In genomic region chr19:3079578-3079977, GRCh38 we compare ENCODE assay signal across 23 cellular contexts. TPM values are rescaled to one million over a fixed set of nuclear protein-coding genes. Genes with fewer than 3 reads are reported as not detected.
DNase-seq lines count a peak whose midpoint lies in the region; ATAC-seq, FAIRE-seq and TF ChIP-seq lines count a peak whose summit lies in the region.
"Had no signal": no experiment of that assay in that cellular context is flagged by ENCODE, and none has a peak within 500 bp of the region (broad histone marks: within the 10 kb centered on the region; RNA-seq: fewer than 3 reads in every experiment).

No MANE protein-coding gene starts in this region.

- no peak for TF ChIP-seq EP300 in H1 (IDR thresholded peaks at IDR 0.05; ENCODE audit: borderline replicate concordance in 1 of 2, low read depth in 2 of 2, low read length in 2 of 2)

- no peak overlapping the region for H2BK12ac ChIP-seq in H1 (ENCODE audit: low read depth, low read length)

- H4K8ac ChIP-seq in IMR-90 (ENCODE audit: low read depth in 2 of 2, low read length in 2 of 2) (no peak overlapping the region), H1 (ENCODE audit: extremely low read depth, insufficient read depth, low read length) (no peak overlapping the region)

- H2AFZ ChIP-seq in IMR-90 (replicated peaks; ENCODE audit: low read length, poor library complexity), result no peak overlapping the region
- H2AFZ ChIP-seq in H1 (ENCODE audit: low read length), result no peak overlapping the region

- H2BK15ac ChIP-seq in IMR-90 (ENCODE audit: low read depth, low read length), result no peak overlapping the region; the same call in 2 of the 3 replicates
- H2BK15ac ChIP-seq in H1 (ENCODE audit: low read length), result no peak overlapping the region

- no peak overlapping the region for H2BK5ac ChIP-seq in IMR-90 (ENCODE audit: low read depth, low read length, poor library complexity, severe bottlenecking)
- H2BK5ac ChIP-seq in H1 (ENCODE audit: low read depth, low read length), result no peak overlapping the region

- no peaks in the 10 kb centered on the region for H3K36me3 ChIP-seq in IMR-90 (ENCODE audit: control insufficient read depth, insufficient read depth, low read length)
- no peaks in the 10 kb centered on the region for H3K36me3 ChIP-seq in H1 (ENCODE audit: control insufficient read depth in 2 of 4, insufficient read depth in 4 of 4, low read length in 3 of 4)
- no peaks in the 10 kb centered on the region for H3K36me3 ChIP-seq in uterus
- H3K36me3 ChIP-seq: HAP-1, Peyer's patch had no signal

- H3K56ac ChIP-seq in IMR-90 (ENCODE audit: extremely low read depth, insufficient read depth, low read length), result no peak overlapping the region
- no peak overlapping the region for H3K56ac ChIP-seq in H1 (replicated peaks; ENCODE audit: insufficient read length, low read depth, low read length)

- H2BK20ac ChIP-seq in IMR-90 (ENCODE audit: low read depth, low read length), result peak overlapping the region; percentile 26; the same call in 1 of the 2 replicates
- H2BK20ac ChIP-seq in H1 (ENCODE audit: low read length), result no peak overlapping the region

- H3K18ac ChIP-seq in IMR-90 (ENCODE audit: low read depth, low read length) (no peak overlapping the region), H1 (ENCODE audit: extremely low read depth, low read length) (no peak overlapping the region)

- DNase-seq in IMR-90 (no peak), H1 (ENCODE audit: low read depth in 1 of 2, low spot score in 2 of 2) (no peak), osteocyte (ENCODE audit: extremely low spot score, unreplicated experiment) (no peak), uterus (no peak)
- DNase-seq in activated CD4-positive, CD25-positive, alpha-beta regulatory T cell (lab: John Stamatoyannopoulos, UW), result no peak
- DNase-seq: Karpas-422, NCI-H1694 treated with DMSO at 0.1 percent for 48 hours, NCI-H2081 treated with DMSO at 0.1 percent for 48 hours, NCI-H2171 treated with DMSO at 0.1 percent for 48 hours, NCI-H526 had no signal

- no peaks in the 10 kb centered on the region for H3K9me3 ChIP-seq in IMR-90 (ENCODE audit: control insufficient read depth, insufficient read depth, low read length)
- no peaks in the 10 kb centered on the region for H3K9me3 ChIP-seq in H1 (ENCODE audit: insufficient read depth in 2 of 2, low read depth in 1 of 2, low read length in 1 of 2)
- H3K9me3 ChIP-seq in uterus, result no peaks in the 10 kb centered on the region
- H3K9me3 ChIP-seq: A549, HAP-1, Peyer's patch had no signal

- H3K4ac ChIP-seq in IMR-90 (ENCODE audit: low read depth, low read length) (peak overlapping the region; percentile 16; the same call in 1 of the 2 replicates), H1 (replicated peaks; ENCODE audit: insufficient read length, low read depth, low read length) (no peak overlapping the region)

- H3K23ac ChIP-seq in IMR-90 (ENCODE audit: low read depth, low read length) (no peak overlapping the region), H1 (ENCODE audit: insufficient read length) (no peak overlapping the region)

- FAIRE-seq in H1 (lab: Jason Lieb, UNC), result no peak
- FAIRE-seq: A549, G401.6, GM12892, HTR-8/SVneo had no signal

- H3K9ac ChIP-seq in IMR-90 (ENCODE audit: low read depth, low read length) (no peak overlapping the region), H1 (replicated peaks in 1 of 4; ENCODE audit: extremely low read depth in 1 of 4, low read depth in 3 of 4, low read length in 3 of 4) (no peak overlapping the region)
- H3K9ac ChIP-seq: GM23248 had no signal

- no peak overlapping the region for H3K4me3 Mint-ChIP-seq in osteocyte (ENCODE audit: unreplicated experiment)
- H3K4me3 Mint-ChIP-seq: B cell, CD14-positive monocyte, IgD-negative memory B cell had no signal

- H3K27me3 Mint-ChIP-seq in osteocyte (ENCODE audit: unreplicated experiment), result no peaks in the 10 kb centered on the region
- H3K27me3 Mint-ChIP-seq: B cell had no signal

- H3K14ac ChIP-seq in IMR-90 (replicated peaks; ENCODE audit: low read depth, low read length), result no peak overlapping the region
- no peak overlapping the region for H3K14ac ChIP-seq in H1 (ENCODE audit: insufficient read length)

- H3K9me3 Mint-ChIP-seq in osteocyte (ENCODE audit: unreplicated experiment), result no peaks in the 10 kb centered on the region
- H3K9me3 Mint-ChIP-seq: IgD-negative memory B cell had no signal

- H3K4me1 Mint-ChIP-seq in osteocyte (ENCODE audit: unreplicated experiment), result peaks cover 30% of the 10 kb centered on the region
- H3K4me1 Mint-ChIP-seq: IgD-negative memory B cell had no signal

- H3K79me1 ChIP-seq in IMR-90 (ENCODE audit: low read depth in 1 of 2, low read length in 2 of 2) (no peaks in the 10 kb centered on the region), H1 (ENCODE audit: low read depth, low read length) (no peaks in the 10 kb centered on the region)

- no peak for TF ChIP-seq CTCF in IMR-90 (conservative IDR thresholded peaks at IDR 0.05; ENCODE audit: low read depth, low read length)
- no peak for TF ChIP-seq CTCF in H1 (IDR thresholded peaks at IDR 0.05; ENCODE audit: control extremely low read depth in 1 of 3, insufficient read depth in 1 of 3, low read depth in 1 of 3, low read length in 3 of 3)
- no peak for TF ChIP-seq CTCF in osteocyte (IDR thresholded peaks at IDR 0.05)
- TF ChIP-seq CTCF in uterus (IDR thresholded peaks at IDR 0.05), result no peak

- H3K4me1 ChIP-seq in IMR-90 (ENCODE audit: control insufficient read depth, insufficient read depth, low read length), result peaks cover 2% of the 10 kb centered on the region; the same call in 1 of the 2 replicates
- peaks cover 0 to 4% (median 0%) of the 10 kb centered on the region in 4 experiments; a peak in 1 of 7 replicates for H3K4me1 ChIP-seq in H1 (replicated peaks in 1 of 4; ENCODE audit: control insufficient read depth in 3 of 4, insufficient read depth in 4 of 4, low read length in 3 of 4)
- H3K4me1 ChIP-seq in uterus, result no peaks in the 10 kb centered on the region
- H3K4me1 ChIP-seq: A549, HAP-1 had no signal

- H3K4me3 ChIP-seq in IMR-90 (ENCODE audit: insufficient read depth, low read depth, low read length) (no peak overlapping the region), H1 (ENCODE audit: extremely low read depth in 1 of 4, insufficient read depth in 2 of 4, low read depth in 3 of 4, low read length in 4 of 4) (no peak overlapping the region), uterus (no peak overlapping the region)
- H3K4me3 ChIP-seq: A549, GM23248, HAP-1, Peyer's patch had no signal

- ATAC-seq in IMR-90 (ENCODE audit: low read depth), result no peak
- ATAC-seq in HG03095 (IDR thresholded peaks at IDR 0.05; ENCODE audit: unreplicated experiment), result no peak
- ATAC-seq: A549 had no signal

- intact Hi-C loops in IMR-90 (cut with micrococcal nuclease) (no loop called here), uterus (cut with DNase I; ENCODE audit: low total_unique reads) (no loop called here)

- H3K27ac ChIP-seq in IMR-90 (ENCODE audit: insufficient read depth, low read length) (no peak overlapping the region), H1 (ENCODE audit: low read depth, low read length) (no peak overlapping the region), uterus (no peak overlapping the region)
- H3K27ac ChIP-seq: A549, GM23248 had no signal

- no peaks in the 10 kb centered on the region for H3K9me1 ChIP-seq in IMR-90 (ENCODE audit: insufficient read depth, low read length)

- no peaks in the 10 kb centered on the region for H3K27me3 ChIP-seq in IMR-90 (ENCODE audit: control insufficient read depth, insufficient read depth, low read length)
- H3K27me3 ChIP-seq in H1 (replicated peaks in 1 of 4; ENCODE audit: control insufficient read depth in 3 of 4, extremely low read depth in 1 of 4, insufficient read depth in 3 of 4, low read length in 3 of 4), result peaks cover 0 to 4% (median 1%) of the 10 kb centered on the region in 4 experiments; a peak in 1 of 7 replicates
- H3K27me3 ChIP-seq in uterus, result no peaks in the 10 kb centered on the region
- H3K27me3 ChIP-seq: Peyer's patch had no signal

- H4K91ac ChIP-seq in IMR-90 (ENCODE audit: insufficient read depth, low read depth, low read length) (no peak overlapping the region; the same call in 1 of the 2 replicates), H1 (replicated peaks; ENCODE audit: insufficient read length, low read length) (no peak overlapping the region)

- no peaks in the 10 kb centered on the region for H3K79me2 ChIP-seq in H1 (ENCODE audit: control insufficient read depth in 1 of 2, insufficient read depth in 2 of 2, low read length in 2 of 2)

- in situ Hi-C loops in IMR-90 (cut with MboI; ENCODE audit: low sequenced_read_pairs), result no loop called here

- 73% methylated on average over 4 of the region's 4 CpGs; no CpG with 5 or more reads in 1 of the 2 experiments for WGBS in IMR-90 (ENCODE audit: extremely low coverage in 2 of 2, insufficient read length in 1 of 2), 2 experiments
- WGBS in H1 (ENCODE audit: extremely low coverage in 1 of 2, insufficient coverage in 1 of 2, insufficient read length in 1 of 2, insufficient replicate concordance in 2 of 2, low coverage in 1 of 2, low lambda C conversion rate in 2 of 2, missing lambda C conversion rate in 1 of 2), 2 experiments, result 78% methylated on average over 2 of the region's 4 CpGs; no CpG with 5 or more reads in 1 of the 2 experiments

- no peaks in the 10 kb centered on the region for H3K23me2 ChIP-seq in H1 (ENCODE audit: low read depth, low read length)

- CTCF ChIA-PET in IMR-90 (lab: Yijun Ruan, JAX) (no interaction called here), H1 (lab: Charles Lee; ENCODE audit: partially characterized antibody) (interaction anchor here (1.2 to 18.9 kb wide), 4 partner anchors 9 to 52 kb away, joined by 3 to 339 read pairs (median 8); partner anchors contain the start of gene GNA11)

- peak overlapping the region; percentile 65 for H2AK9ac ChIP-seq in IMR-90 (replicated peaks; ENCODE audit: low read depth, low read length, poor library complexity)

- no TSS peak for BruUV-seq in IMR-90 (replicated peaks; lab: Mats Ljungman, UMichigan)

- TF ChIP-seq RAD21 in IMR-90 (IDR thresholded peaks at IDR 0.05; ENCODE audit: low read length), result no peak
- no peak for TF ChIP-seq RAD21 in H1 (IDR thresholded peaks at IDR 0.05 in 1 of 2, conservative IDR thresholded peaks at IDR 0.05 in 1 of 2; ENCODE audit: low read depth in 2 of 2, low read length in 2 of 2)

- POLR2A ChIA-PET in IMR-90 (lab: Charles Lee; ENCODE audit: unreplicated experiment) (no interaction called here), H1 (lab: Charles Lee; ENCODE audit: partially characterized antibody) (interaction anchor here (1.3 kb wide), 1 partner anchor 18 kb away, joined by 6 read pairs; no protein-coding TSS in a partner anchor)

- peak overlapping the region; percentile 75 for H2AK5ac ChIP-seq in IMR-90 (ENCODE audit: low read depth, low read length)
- peak overlapping the region; percentile 24; the same call in 1 of the 2 replicates for H2AK5ac ChIP-seq in H1 (ENCODE audit: low read depth, low read length)

- H3K4me2 ChIP-seq in IMR-90 (ENCODE audit: low read depth, low read length) (no peak overlapping the region), H1 (ENCODE audit: insufficient read depth in 1 of 2, low read depth in 2 of 2, low read length in 2 of 2) (no peak overlapping the region)
- H3K4me2 ChIP-seq: A549 had no signal

- H3K36me3 Mint-ChIP-seq in osteocyte (ENCODE audit: unreplicated experiment), result no peaks in the 10 kb centered on the region
- H3K36me3 Mint-ChIP-seq: CD14-positive monocyte, IgD-negative memory B cell had no signal

- H4K5ac ChIP-seq in IMR-90 (ENCODE audit: low read depth, low read length) (no peak overlapping the region), H1 (ENCODE audit: insufficient read length, low read depth, low read length) (no peak overlapping the region)

- dilution Hi-C loops in IMR-90 (cut with HindIII; ENCODE audit: low sequenced_read_pairs, unreplicated experiment), result no loop called here

- TF ChIP-seq POLR2A in IMR-90 (IDR thresholded peaks at IDR 0.05; ENCODE audit: low read depth, low read length) (no peak), H1 (IDR thresholded peaks at IDR 0.05; ENCODE audit: control extremely low read depth in 1 of 2, low read depth in 2 of 2, low read length in 2 of 2) (no peak), uterus (IDR thresholded peaks at IDR 0.05) (no peak)

- H2BK120ac ChIP-seq in IMR-90 (ENCODE audit: low read depth, low read length), result no peak overlapping the region
- no peak overlapping the region for H2BK120ac ChIP-seq in H1 (replicated peaks; ENCODE audit: low read depth, low read length)

- H4K20me1 ChIP-seq in IMR-90 (ENCODE audit: insufficient read depth, low read length) (no peaks in the 10 kb centered on the region), H1 (replicated peaks in 1 of 2; ENCODE audit: control insufficient read depth in 1 of 2, insufficient read depth in 2 of 2, low read length in 2 of 2) (no peaks in the 10 kb centered on the region)

- H3K27ac Mint-ChIP-seq in osteocyte (ENCODE audit: unreplicated experiment), result peak overlapping the region; percentile 23
- H3K27ac Mint-ChIP-seq: B cell, CD14-positive monocyte, IgD-negative memory B cell had no signal

RNA-seq across cellular contexts. Expression of gene GNA11, which starts 14.6 kb away (rescaled TPM):
- total RNA-seq in IMR-90 (2012; rRNA removed) (25.5 and 34.4 TPM in 2 replicates), osteocyte (65.5 and 69.9 TPM in 2 replicates), uterus (10 to 100 TPM in 3 of 4 donors, 1 to 10 TPM in 1; 8.5 to 71.8 (median 27.7) TPM)
- polyA plus RNA-seq in IMR-90 (2012; rRNA removed) (33.3 and 44.5 TPM in 2 replicates), H1 (2011; rRNA removed) (6.2 and 13.6 TPM in 2 replicates)
- polyA plus RNA-seq in IMR-90 (2012; cell fraction: cytosol; rRNA removed), result 29.2 and 50.1 TPM in 2 replicates
- 24.5 and 49.2 TPM in 2 replicates for polyA plus RNA-seq in IMR-90 (2012; cell fraction: nucleus; rRNA removed; ENCODE audit: low replicate concordance)
- 19.9 and 21.1 TPM in 2 replicates for total RNA-seq in H1 (2021; fragmentation: NEBNext Ultra II Directional; extraction: Animal tissue kit (Norgen Biotek cat#: 25700))
- 10.8 TPM for polyA plus RNA-seq in H1 (2011; cell fraction: cytosol; rRNA removed)
- polyA plus RNA-seq in H1 (2011; cell fraction: nucleus; rRNA removed), result 19.0 TPM
- 13.5 to 20.6 TPM (median 17.0 TPM) in 4 replicates for polyA plus RNA-seq in H1 (2012, experiment 1 of 2)
- polyA plus RNA-seq in H1 (2012, experiment 2 of 2), result 13.5 TPM
- 18.3 TPM for polyA plus RNA-seq in H1 (2013, experiment 1 of 2)
- polyA plus RNA-seq in H1 (2013, experiment 2 of 2), result 17.5 TPM
- 4.9 and 7.8 TPM in 2 replicates for polyA minus RNA-seq in H1 (2011; rRNA and poly(A)+ RNA removed)
- 10.4 TPM for polyA minus RNA-seq in H1 (2011; cell fraction: cytosol; rRNA and poly(A)+ RNA removed)
- polyA minus RNA-seq in H1 (2011; cell fraction: nucleus; rRNA and poly(A)+ RNA removed), result 6.6 TPM

RNA-seq across cellular contexts. Expression of gene TLE5, which starts 17.3 kb away (rescaled TPM):
- 119 and 121 TPM in 2 replicates for total RNA-seq in IMR-90 (2012; rRNA removed)
- 407 and 444 TPM in 2 replicates for polyA plus RNA-seq in IMR-90 (2012; rRNA removed)
- polyA plus RNA-seq in IMR-90 (2012; cell fraction: cytosol; rRNA removed), result 218 and 593 TPM in 2 replicates
- polyA plus RNA-seq in IMR-90 (2012; cell fraction: nucleus; rRNA removed; ENCODE audit: low replicate concordance), result 457 and 800 TPM in 2 replicates
- 187 and 197 TPM in 2 replicates for total RNA-seq in H1 (2021; fragmentation: NEBNext Ultra II Directional; extraction: Animal tissue kit (Norgen Biotek cat#: 25700))
- polyA plus RNA-seq in H1 (2011; rRNA removed), result 285 and 392 TPM in 2 replicates
- 228 TPM for polyA plus RNA-seq in H1 (2011; cell fraction: cytosol; rRNA removed)
- polyA plus RNA-seq in H1 (2011; cell fraction: nucleus; rRNA removed), result 492 TPM
- 186 to 340 TPM (median 248 TPM) in 4 replicates for polyA plus RNA-seq in H1 (2012, experiment 1 of 2)
- 326 TPM for polyA plus RNA-seq in H1 (2012, experiment 2 of 2)
- polyA plus RNA-seq in H1 (2013, experiment 1 of 2), result 164 TPM
- polyA plus RNA-seq in H1 (2013, experiment 2 of 2), result 162 TPM
- 155 and 179 TPM in 2 replicates for polyA minus RNA-seq in H1 (2011; rRNA and poly(A)+ RNA removed)
- polyA minus RNA-seq in H1 (2011; cell fraction: cytosol; rRNA and poly(A)+ RNA removed), result 203 TPM
- polyA minus RNA-seq in H1 (2011; cell fraction: nucleus; rRNA and poly(A)+ RNA removed), result 91.6 TPM
- 359 and 366 TPM in 2 replicates for total RNA-seq in osteocyte
- 100 to 1,000 TPM in 3 of 4 donors, 10 to 100 TPM in 1; 86.1 to 644 (median 429) TPM for total RNA-seq in uterus

RNA-seq across cellular contexts. Expression of gene TLE2, which starts 50.5 kb away (rescaled TPM):
- total RNA-seq in IMR-90 (2012; rRNA removed) (under 0.01 and 0.28 TPM in 2 replicates), osteocyte (13.2 and 14.9 TPM in 2 replicates), uterus (100 to 1,000 TPM in 1 of 4 donors, 10 to 100 TPM in 3; 24.9 to 102 (median 62.3) TPM)
- polyA plus RNA-seq in IMR-90 (2012; rRNA removed) (0.41 and 0.72 TPM in 2 replicates), H1 (2011; rRNA removed) (8.0 and 12.7 TPM in 2 replicates)
- 0.42 and 0.45 TPM in 2 replicates for polyA plus RNA-seq in IMR-90 (2012; cell fraction: cytosol; rRNA removed)
- polyA plus RNA-seq in IMR-90 (2012; cell fraction: nucleus; rRNA removed; ENCODE audit: low replicate concordance), result 3.8 and 3.9 TPM in 2 replicates
- 11.5 and 12.5 TPM in 2 replicates for total RNA-seq in H1 (2021; fragmentation: NEBNext Ultra II Directional; extraction: Animal tissue kit (Norgen Biotek cat#: 25700))
- 8.4 TPM for polyA plus RNA-seq in H1 (2011; cell fraction: cytosol; rRNA removed)
- polyA plus RNA-seq in H1 (2011; cell fraction: nucleus; rRNA removed), result 24.8 TPM
- 7.6 to 12.3 TPM (median 10.7 TPM) in 4 replicates for polyA plus RNA-seq in H1 (2012, experiment 1 of 2)
- 8.3 TPM for polyA plus RNA-seq in H1 (2012, experiment 2 of 2)
- polyA plus RNA-seq in H1 (2013, experiment 1 of 2), result 19.4 TPM
- 19.1 TPM for polyA plus RNA-seq in H1 (2013, experiment 2 of 2)
- polyA minus RNA-seq in H1 (2011; rRNA and poly(A)+ RNA removed), result 2.6 and 3.4 TPM in 2 replicates
- 6.7 TPM for polyA minus RNA-seq in H1 (2011; cell fraction: cytosol; rRNA and poly(A)+ RNA removed)
- polyA minus RNA-seq in H1 (2011; cell fraction: nucleus; rRNA and poly(A)+ RNA removed), result 6.8 TPM
- polyA plus RNA-seq: CD14-positive monocyte had no signal

RNA-seq across cellular contexts. Expression of gene GNA15, which starts 56.3 kb away (rescaled TPM):
- 0.18 and 0.28 TPM in 2 replicates for total RNA-seq in IMR-90 (2012; rRNA removed)
- 0.04 TPM in 1 of 2 replicates, not detected in the other for polyA plus RNA-seq in IMR-90 (2012; rRNA removed)
- polyA plus RNA-seq in IMR-90 (2012; cell fraction: cytosol; rRNA removed), result 0.04 TPM in 1 of 2 replicates, not detected in the other
- 0.33 and 0.40 TPM in 2 replicates for polyA plus RNA-seq in IMR-90 (2012; cell fraction: nucleus; rRNA removed; ENCODE audit: low replicate concordance)
- 0.25 and 0.26 TPM in 2 replicates for total RNA-seq in H1 (2021; fragmentation: NEBNext Ultra II Directional; extraction: Animal tissue kit (Norgen Biotek cat#: 25700))
- polyA plus RNA-seq in H1 (2011; rRNA removed), result 0.36 and 0.45 TPM in 2 replicates
- polyA plus RNA-seq in H1 (2011; cell fraction: cytosol; rRNA removed), result 0.61 TPM
- 0.16 TPM for polyA plus RNA-seq in H1 (2011; cell fraction: nucleus; rRNA removed)
- 0.13 to 0.46 TPM (median 0.29 TPM) in 3 of 4 replicates, not detected in the other for polyA plus RNA-seq in H1 (2012, experiment 1 of 2)
- 0.14 TPM for polyA plus RNA-seq in H1 (2012, experiment 2 of 2)
- 0.36 TPM for polyA plus RNA-seq in H1 (2013, experiment 1 of 2)
- 0.40 TPM for polyA plus RNA-seq in H1 (2013, experiment 2 of 2)
- polyA minus RNA-seq in H1 (2011; rRNA and poly(A)+ RNA removed), result 0.07 and 0.13 TPM in 2 replicates
- polyA minus RNA-seq in H1 (2011; cell fraction: cytosol; rRNA and poly(A)+ RNA removed), result not detected
- polyA minus RNA-seq in H1 (2011; cell fraction: nucleus; rRNA and poly(A)+ RNA removed), result not detected
- not detected in 2 replicates for total RNA-seq in osteocyte
- total RNA-seq in uterus, result 1 to 10 TPM; 1.2 to 7.2 (median 2.9) TPM
- total RNA-seq: Daoy, GM23248, OCI-LY7 had no signal
- polyA plus RNA-seq: GM23248, IgD-negative memory B cell had no signal
